ENCODE assay signal across 11 cellular contexts in the genomic region with DNA sequence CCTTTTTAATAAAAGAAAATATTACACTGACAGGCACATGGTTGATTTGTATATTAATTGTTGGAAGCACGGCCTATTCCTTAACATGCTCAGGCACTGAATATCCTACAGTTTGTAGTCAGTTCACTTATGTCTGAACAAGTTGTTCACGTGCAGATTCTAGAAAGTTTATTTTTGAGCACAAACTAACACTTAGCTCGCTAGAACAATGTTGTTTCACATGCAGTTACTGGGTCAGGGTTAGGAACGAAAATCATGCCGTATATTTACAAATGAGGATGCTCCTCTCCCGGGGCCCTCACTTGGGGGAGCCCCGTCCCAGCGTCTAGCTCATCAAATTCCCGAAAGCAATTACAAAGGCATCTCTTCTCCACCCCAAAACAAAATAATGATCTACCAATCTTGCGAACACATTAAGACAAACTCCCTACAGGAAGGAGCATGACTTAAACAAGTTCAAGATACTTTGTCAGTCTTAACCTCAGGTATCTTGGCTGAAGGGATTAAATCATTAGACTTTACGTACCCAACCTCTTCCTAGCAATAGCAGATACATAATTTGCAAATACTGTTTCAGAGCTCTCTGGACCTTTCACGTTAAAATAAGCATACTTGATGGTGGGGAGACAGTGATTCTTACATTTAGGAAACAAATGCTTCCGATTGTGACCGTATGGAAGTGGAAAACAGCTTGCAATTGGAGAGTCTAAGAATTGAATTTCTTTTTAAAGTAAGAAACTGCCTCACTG. TPM values are rescaled to one million over a fixed set of nuclear protein-coding genes. Genes with fewer than 3 reads are reported as not detected.
DNase-seq lines count a peak whose midpoint lies in the region; ATAC-seq, FAIRE-seq and TF ChIP-seq lines count a peak whose summit lies in the region.
"Had no signal": no experiment of that assay in that cellular context is flagged by ENCODE, and none has a peak within 500 bp of the region (broad histone marks: within the 10 kb centered on the region; RNA-seq: fewer than 3 reads in every experiment).

No MANE protein-coding gene starts in this region.

- H3K9me3 ChIP-seq in HepG2 (ENCODE audit: low read length) (no peaks in the 10 kb centered on the region), stomach (no peaks in the 10 kb centered on the region)
- H3K9me3 ChIP-seq: vagina had no signal

- peaks cover 68% of the 10 kb centered on the region for H3K27me3 Mint-ChIP-seq in activated CD4-positive, alpha-beta T cell treated with anti-CD3 and anti-CD28 coated beads, Interleukin-2, amount 10 ng/mL, durations not matched to agents 24 days and 14 days
- H3K27me3 Mint-ChIP-seq in brain: peaks cover 88% of the 10 kb centered on the region

- no peak overlapping the region for H3K27ac Mint-ChIP-seq in activated CD4-positive, alpha-beta T cell treated with anti-CD3 and anti-CD28 coated beads, Interleukin-2, amount 10 ng/mL, durations not matched to agents 24 days and 14 days
- peak overlapping the region in 2 of 5 experiments; percentile 19 to 64 for H3K27ac Mint-ChIP-seq in brain

- H3K9ac ChIP-seq in HepG2 (ENCODE audit: insufficient read depth, low read depth, low read length): no peak overlapping the region

- WGBS in HepG2 (ENCODE audit: low lambda C conversion rate): 44% methylated on average over 14 of the region's 14 CpGs
- WGBS in stomach, 5 donors: 34 to 57% (median 40%) methylated on average over 14 of the region's 14 CpGs

- POLR2A ChIA-PET in HepG2 (lab: Yijun Ruan, JAX): no interaction called here

- H2AFZ ChIP-seq in HepG2 (ENCODE audit: low read length): no peak overlapping the region

- no peak overlapping the region for H3K4me2 ChIP-seq in HepG2 (ENCODE audit: low read depth, low read length)

- no peaks in the 10 kb centered on the region for H3K9me3 Mint-ChIP-seq in activated CD4-positive, alpha-beta T cell treated with anti-CD3 and anti-CD28 coated beads, Interleukin-2, amount 10 ng/mL, durations not matched to agents 24 days and 14 days
- peaks cover 0 to 5% (median 0%) of the 10 kb centered on the region in 5 experiments for H3K9me3 Mint-ChIP-seq in brain

- H3K4me1 Mint-ChIP-seq in activated CD4-positive, alpha-beta T cell treated with anti-CD3 and anti-CD28 coated beads, Interleukin-2, amount 10 ng/mL, durations not matched to agents 24 days and 14 days: peaks cover 4% of the 10 kb centered on the region
- H3K4me1 Mint-ChIP-seq in brain: peaks cover 15% of the 10 kb centered on the region

- H3K79me2 ChIP-seq in HepG2 (ENCODE audit: insufficient read depth, low read length): no peaks in the 10 kb centered on the region

- CTCF ChIA-PET in HepG2 (lab: Yijun Ruan, JAX; ENCODE audit: low intra/inter-chr PET ratio, low total read pairs): no interaction called here

- no peak for TF ChIP-seq RAD21 in HepG2 (CRISPR knock-in tag; IDR thresholded peaks at IDR 0.05)

- TF ChIP-seq EP300 in HepG2 (IDR thresholded peaks at IDR 0.05; ENCODE audit: low read depth in 2 of 2, low read length in 2 of 2): no peak
- TF ChIP-seq EP300 in HepG2 (CRISPR knock-in tag; IDR thresholded peaks at IDR 0.05; ENCODE audit: borderline replicate concordance): no peak
- no peak for TF ChIP-seq EP300 in stomach (IDR thresholded peaks at IDR 0.05)

- H3K27me3 ChIP-seq in HepG2 (ENCODE audit: control insufficient read depth in 1 of 2, insufficient read depth in 2 of 2, low read length in 2 of 2): peaks cover 7 to 36% of the 10 kb centered on the region in 2 experiments; a peak in 4 of 5 replicates
- H3K27me3 ChIP-seq in stomach: peaks cover 0 to 23% (median 10%) of the 10 kb centered on the region in 3 donors
- H3K27me3 ChIP-seq: vagina had no signal

- H4K20me1 ChIP-seq in HepG2 (ENCODE audit: insufficient read depth, low read length): no peaks in the 10 kb centered on the region

- FAIRE-seq in HepG2 (lab: Jason Lieb, UNC) (no peak), HTR-8/SVneo (lab: Jason Lieb, UNC) (no peak)
- FAIRE-seq: frontal cortex had no signal

- no peak for DNase-seq in activated CD4-positive, alpha-beta T cell treated with anti-CD3 and anti-CD28 coated beads, Interleukin-2, amount 10 ng/mL, durations not matched to agents 24 days and 14 days
- DNase-seq in activated CD4-positive, alpha-beta T cell treated with anti-CD3 and anti-CD28 coated beads for 48 hours: no peak
- DNase-seq in HepG2 (ENCODE audit: low spot score): no peak
- DNase-seq in stomach: no peak
- no peak for DNase-seq in HTR-8/SVneo (ENCODE audit: insufficient read length, low spot score)
- no peak for DNase-seq in GM20000 (ENCODE audit: low spot score)
- DNase-seq: NCI-H1092 had no signal

- H3K4me1 ChIP-seq in HepG2 (ENCODE audit: insufficient read depth, low read length): no peaks in the 10 kb centered on the region
- H3K4me1 ChIP-seq in stomach: peaks cover 11 to 39% (median 23%) of the 10 kb centered on the region in 4 donors

- no peak for TF ChIP-seq POLR2A in HepG2 (IDR thresholded peaks at IDR 0.05; ENCODE audit: insufficient read depth in 1 of 2, low read depth in 2 of 2, low read length in 2 of 2)
- no peak for TF ChIP-seq POLR2A in stomach (IDR thresholded peaks at IDR 0.05)

- H3K36me3 ChIP-seq in HepG2 (replicated peaks in 1 of 2; ENCODE audit: control insufficient read depth in 1 of 2, insufficient read depth in 2 of 2, low read length in 2 of 2) (no peaks in the 10 kb centered on the region), stomach (no peaks in the 10 kb centered on the region)
- H3K36me3 ChIP-seq: vagina had no signal

- TF ChIP-seq CTCF in brain (conservative IDR thresholded peaks at IDR 0.05) (no peak), HepG2 (CRISPR knock-in tag; IDR thresholded peaks at IDR 0.05) (no peak), stomach (IDR thresholded peaks at IDR 0.05) (no peak), GM20000 (IDR thresholded peaks at IDR 0.05; ENCODE audit: extremely low read depth, missing control alignments) (no peak)

- H3K27ac ChIP-seq in HepG2 (ENCODE audit: extremely low read length, insufficient read depth, low read length): no peak overlapping the region
- peak overlapping the region in 1 of 5 donors; percentile 89 for H3K27ac ChIP-seq in stomach

- BruUV-seq in HepG2 (replicated peaks; lab: Mats Ljungman, UMichigan): no TSS peak

- H3K4me3 ChIP-seq in HepG2 (replicated peaks in 1 of 3; ENCODE audit: insufficient read depth in 1 of 3, low read depth in 2 of 3, low read length in 3 of 3) (no peak overlapping the region), stomach (peak overlapping the region; percentile 73 to 80 (median 79))

- ATAC-seq in HepG2: no peak
- no peak for ATAC-seq in HG02840 (IDR thresholded peaks at IDR 0.05; ENCODE audit: low FRiP score, unreplicated experiment)

- peak overlapping the region; percentile 73 for H3K4me3 Mint-ChIP-seq in activated CD4-positive, alpha-beta T cell treated with anti-CD3 and anti-CD28 coated beads, Interleukin-2, amount 10 ng/mL, durations not matched to agents 24 days and 14 days
- H3K4me3 Mint-ChIP-seq in brain: peak overlapping the region; percentile 77 to 90 (median 81)

- H3K36me3 Mint-ChIP-seq in activated CD4-positive, alpha-beta T cell treated with anti-CD3 and anti-CD28 coated beads, Interleukin-2, amount 10 ng/mL, durations not matched to agents 24 days and 14 days (ENCODE audit: low read depth): peaks cover 2% of the 10 kb centered on the region
- H3K36me3 Mint-ChIP-seq in brain: no peaks in the 10 kb centered on the region

- in situ Hi-C loops in HepG2 (cut with HindIII; ENCODE audit: extremely low pct_ligation_motif_present, low pct_unique_long_range_greater_than_20kb): no loop called here

- intact Hi-C loops in activated CD4-positive, alpha-beta T cell treated with anti-CD3 and anti-CD28 coated beads, Interleukin-2, amount 10 ng/mL, durations not matched to agents 24 days and 14 days (cut with micrococcal nuclease): loop anchor here (10.0 kb wide), 1 partner anchor 204 kb away; no protein-coding TSS in a partner anchor
- intact Hi-C loops in HepG2 (cut with micrococcal nuclease; ENCODE audit: unreplicated experiment) (no loop called here), stomach (cut with DNase I; ENCODE audit: low total_unique reads) (no loop called here)

TF ChIP-seq in HepG2, 621 proteins besides CTCF, POLR2A, EP300 and RAD21:
- TF ChIP-seq EZH2 (conservative IDR thresholded peaks at IDR 0.05; ENCODE audit: low read depth, low read length) (0 out of 2 replicates have a peak, but pooled peaks have one; percentile 13), ZFP36 (IDR thresholded peaks at IDR 0.05; ENCODE audit: borderline replicate concordance, low read depth, low read length, partially characterized antibody) (no peak)

RNA-seq across cellular contexts. Expression of gene MAP7, which starts 1.5 kb away (rescaled TPM):
- 1.0 and 1.1 TPM in 2 replicates for total RNA-seq in activated CD4-positive, alpha-beta T cell treated with anti-CD3 and anti-CD28 coated beads, Interleukin-2, amount 10 ng/mL, durations not matched to agents 24 days and 14 days
- 40.4 TPM for polyA plus RNA-seq in brain (ENCODE audit: insufficient read depth, low read depth, low replicate concordance)
- total RNA-seq in HepG2 (2016; rRNA removed; fragmentation: Illumina TruSeq; extraction: Trizol): 0.04 and 0.07 TPM in 2 replicates
- not detected in 2 replicates for total RNA-seq in HepG2 (2016; cell fraction: cytosol; rRNA removed; fragmentation: Illumina TruSeq; extraction: Trizol; ENCODE audit: low read depth)
- not detected in 2 replicates for total RNA-seq in HepG2 (2016; cell fraction: insoluble cytoplasmic fraction; rRNA removed; fragmentation: Illumina TruSeq; extraction: Trizol)
- total RNA-seq in HepG2 (2016; cell fraction: membrane; rRNA removed; fragmentation: Illumina TruSeq; extraction: Trizol): 0.06 and 0.07 TPM in 2 replicates
- total RNA-seq in HepG2 (2016; cell fraction: nucleus; rRNA removed; fragmentation: Illumina TruSeq; extraction: Trizol): not detected in 2 replicates
- not detected in 2 replicates for polyA plus RNA-seq in HepG2 (2011; rRNA removed)
- not detected in 2 replicates for polyA plus RNA-seq in HepG2 (2011; cell fraction: cytosol; rRNA removed)
- not detected in 2 replicates for polyA plus RNA-seq in HepG2 (2011; cell fraction: nucleus; rRNA removed)
- polyA plus RNA-seq in HepG2 (2012): not detected in 2 replicates
- polyA plus RNA-seq in HepG2 (2016; cell fraction: cytosol; fragmentation: Illumina TruSeq; extraction: Trizol; ENCODE audit: low read depth): not detected in 2 replicates
- 0.05 and 0.13 TPM in 2 replicates for polyA plus RNA-seq in HepG2 (2016; cell fraction: insoluble cytoplasmic fraction; fragmentation: Illumina TruSeq; extraction: Trizol; ENCODE audit: low read depth)
- not detected in 2 replicates for polyA plus RNA-seq in HepG2 (2016; cell fraction: membrane; fragmentation: Illumina TruSeq; extraction: Trizol; ENCODE audit: low read depth)
- polyA plus RNA-seq in HepG2 (2016; cell fraction: nucleus; fragmentation: Illumina TruSeq; extraction: Trizol; ENCODE audit: insufficient read depth, low read depth): not detected in 2 replicates
- polyA minus RNA-seq in HepG2 (2011; rRNA and poly(A)+ RNA removed; ENCODE audit: low replicate concordance): 26.0 TPM in 1 of 2 replicates, not detected in the other
- 0.18 TPM in 1 of 2 replicates, not detected in the other for polyA minus RNA-seq in HepG2 (2011; cell fraction: cytosol; rRNA and poly(A)+ RNA removed)
- 0.13 TPM in 1 of 2 replicates, not detected in the other for polyA minus RNA-seq in HepG2 (2011; cell fraction: nucleus; rRNA and poly(A)+ RNA removed)
- 10 to 100 TPM in 3 of 5 donors, 1 to 10 TPM in 2; 2.3 to 28.3 (median 14.5) TPM for total RNA-seq in stomach
- polyA plus RNA-seq in stomach: 10 to 100 TPM in 1 of 3 donors, 1 to 10 TPM in 2; 7.6 to 11.6 (median 7.8) TPM

Comparison
In these comparisons a context has a peak if more than half of its experiments do, and no peak if none do; other contexts are left out.
1. H3K4me3 ChIP-seq: peak in stomach (4 of 4); none in HepG2 (0 of 3).